ENCODE assay signal across 18 cellular contexts in the genomic region with DNA sequence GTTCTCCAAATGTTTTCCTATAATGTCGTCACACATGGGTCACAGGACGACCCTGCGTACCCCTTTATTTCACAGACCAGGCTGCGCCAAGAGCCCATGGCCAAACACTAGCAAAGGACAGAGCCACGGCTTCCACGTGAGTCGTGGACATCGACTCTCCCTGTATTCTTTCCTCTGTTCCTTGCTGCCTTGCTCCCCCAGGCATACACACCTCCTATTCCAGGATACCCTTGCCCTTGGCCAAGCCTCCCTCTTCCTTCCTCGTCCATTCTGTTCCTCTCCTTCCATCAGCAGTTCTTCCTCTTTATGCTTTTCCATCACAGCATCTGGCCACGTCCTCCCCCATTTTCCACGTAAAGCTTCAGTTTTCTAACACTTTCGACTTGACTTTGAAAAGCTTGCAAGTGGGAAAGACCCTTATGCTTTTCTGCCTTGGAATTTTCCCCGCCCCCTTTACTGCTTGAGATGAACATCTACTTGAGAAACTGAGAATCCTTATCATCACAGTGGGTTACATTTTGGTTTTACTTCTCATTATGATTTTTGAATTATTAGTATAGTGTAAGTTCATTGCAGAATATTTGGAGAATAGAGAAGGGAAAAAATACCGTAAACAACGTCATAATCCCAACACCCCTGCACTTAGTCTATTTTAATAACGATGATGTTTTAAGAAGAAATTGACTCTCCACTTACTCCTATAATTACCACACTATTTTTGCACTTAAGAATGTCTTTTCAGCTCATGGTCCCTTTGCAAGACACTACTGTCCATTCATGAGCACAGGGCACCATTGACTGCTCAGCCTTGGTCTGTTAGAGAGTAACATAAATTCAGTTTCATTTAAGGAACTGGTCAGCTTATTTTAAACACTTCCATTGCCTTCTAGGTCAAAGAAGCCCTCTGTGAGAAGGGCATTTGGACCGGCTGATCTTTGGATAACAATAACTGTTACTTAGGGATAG. TPM values are rescaled to one million over a fixed set of nuclear protein-coding genes. Genes with fewer than 3 reads are reported as not detected.
DNase-seq lines count a peak whose midpoint lies in the region; ATAC-seq, FAIRE-seq and TF ChIP-seq lines count a peak whose summit lies in the region.
"Had no signal": no experiment of that assay in that cellular context is flagged by ENCODE, and none has a peak within 500 bp of the region (broad histone marks: within the 10 kb centered on the region; RNA-seq: fewer than 3 reads in every experiment).

No MANE protein-coding gene starts in this region.

- H3F3A ChIP-seq in GM23338 (replicated peaks; ENCODE audit: low read depth), result no peaks in the 10 kb centered on the region

- TF ChIP-seq RAD21 in GM12878 (IDR thresholded peaks at IDR 0.05; ENCODE audit: insufficient read depth, low read depth, low read length), result no peak

- 55% methylated on average over 17 of the region's 17 CpGs for WGBS in GM12878 (ENCODE audit: insufficient coverage, insufficient replicate concordance, low lambda C conversion rate, missing lambda C conversion rate)

- FAIRE-seq in GM12878 (lab: Jason Lieb, UNC) (no peak), urothelium cell line (lab: Jason Lieb, UNC) (peak; percentile 56)
- FAIRE-seq: bronchial epithelial cell, TTC549 had no signal

- H4K20me1 ChIP-seq in GM23338 (replicated peaks; ENCODE audit: insufficient read depth), result no peaks in the 10 kb centered on the region
- H4K20me1 ChIP-seq in GM12878 (ENCODE audit: control insufficient read depth, insufficient read depth), result no peaks in the 10 kb centered on the region

- H3K4me1 ChIP-seq in GM23338 (ENCODE audit: insufficient read depth) (no peaks in the 10 kb centered on the region), GM12878 (ENCODE audit: control insufficient read depth, insufficient read depth, low read length) (peaks cover 41% of the 10 kb centered on the region)
- H3K4me1 ChIP-seq: BE2C, parathyroid adenoma had no signal

- H3K36me3 Mint-ChIP-seq in natural killer cell treated with Interleukin-12 subunit alpha and Interleukin-12 subunit beta and Interleukin-15 and Interleukin-18, amount 100 ng/mL, for 72 hours, result no peaks in the 10 kb centered on the region
- no peaks in the 10 kb centered on the region for H3K36me3 Mint-ChIP-seq in natural killer cell
- H3K36me3 Mint-ChIP-seq in GM23338 (ENCODE audit: low read depth), result no peaks in the 10 kb centered on the region

- in situ Hi-C loops in GM12878 (cut with MboI), result no loop called here

- peak overlapping the region; percentile 38 to 75 for H3K27ac Mint-ChIP-seq in natural killer cell treated with Interleukin-12 subunit alpha and Interleukin-12 subunit beta and Interleukin-15 and Interleukin-18, amount 100 ng/mL, for 72 hours
- peak overlapping the region in 1 of 2 donors; percentile 18 for H3K27ac Mint-ChIP-seq in natural killer cell
- no peak overlapping the region for H3K27ac Mint-ChIP-seq in GM23338

- H3K79me2 ChIP-seq in GM23338 (replicated peaks; ENCODE audit: insufficient read depth) (no peaks in the 10 kb centered on the region), GM12878 (ENCODE audit: control insufficient read depth, insufficient read depth, low read length) (no peaks in the 10 kb centered on the region; the same call in 1 of the 2 replicates)
- H3K79me2 ChIP-seq: parathyroid adenoma had no signal

- intact Hi-C loops in natural killer cell (cut with micrococcal nuclease), result no loop called here
- intact Hi-C loops in GM12878 (cut with micrococcal nuclease; ENCODE audit: unreplicated experiment), result no loop called here

- H2AFZ ChIP-seq in GM23338 (peak overlapping the region; percentile 81; the same call in 1 of the 2 replicates), GM12878 (ENCODE audit: control insufficient read depth, low read depth, low read length) (peak overlapping the region; percentile 61)
- H2AFZ ChIP-seq: parathyroid adenoma had no signal

- H3K9me3 Mint-ChIP-seq in natural killer cell treated with Interleukin-12 subunit alpha and Interleukin-12 subunit beta and Interleukin-15 and Interleukin-18, amount 100 ng/mL, for 72 hours, result no peaks in the 10 kb centered on the region
- no peaks in the 10 kb centered on the region for H3K9me3 Mint-ChIP-seq in natural killer cell
- H3K9me3 Mint-ChIP-seq in GM23338, result no peaks in the 10 kb centered on the region; the same call in 2 of the 3 replicates

- ATAC-seq in natural killer cell treated with Interleukin-12 subunit alpha and Interleukin-12 subunit beta and Interleukin-15 and Interleukin-18, amount 100 ng/mL, for 72 hours, result no peak
- ATAC-seq in natural killer cell, result no peak
- no peak for ATAC-seq in GM23338
- peak; percentile 2; the same call in 1 of the 3 replicates for ATAC-seq in GM12878
- no peak for ATAC-seq in HG02840 (IDR thresholded peaks at IDR 0.05; ENCODE audit: low FRiP score, unreplicated experiment)
- ATAC-seq: left ventricle myocardium superior had no signal

- no peak overlapping the region for H3K27ac ChIP-seq in GM23338 (ENCODE audit: low read depth)
- peak overlapping the region; percentile 81 for H3K27ac ChIP-seq in GM12878 (ENCODE audit: control insufficient read depth, insufficient read depth)
- H3K27ac ChIP-seq: dorsolateral prefrontal cortex, HL-60, parathyroid adenoma, thoracic aorta had no signal

- no peak overlapping the region for H3K4me2 ChIP-seq in GM23338
- peak overlapping the region; percentile 87 for H3K4me2 ChIP-seq in GM12878 (ENCODE audit: control insufficient read depth, insufficient read depth)

- peak overlapping the region; percentile 70 for H3K4me3 Mint-ChIP-seq in natural killer cell treated with Interleukin-12 subunit alpha and Interleukin-12 subunit beta and Interleukin-15 and Interleukin-18, amount 100 ng/mL, for 72 hours
- H3K4me3 Mint-ChIP-seq in natural killer cell, result no peak overlapping the region
- no peak overlapping the region for H3K4me3 Mint-ChIP-seq in GM23338

- peak in 1 of 2 experiments; percentile 29; a peak in 1 of 4 replicates for TF ChIP-seq EP300 in GM12878 (IDR thresholded peaks at IDR 0.05; ENCODE audit: borderline replicate concordance in 1 of 2, control insufficient read depth in 1 of 2, low read depth in 2 of 2, low read length in 2 of 2)

- TF ChIP-seq POLR2A in GM12878 (IDR thresholded peaks at IDR 0.05; ENCODE audit: low read depth, low read length), result no peak

- BruUV-seq in GM12878 (replicated peaks; lab: Mats Ljungman, UMichigan), result TSS peak; percentile 53

- peak overlapping the region; percentile 58; the same call in 1 of the 2 replicates for H3K9ac ChIP-seq in GM12878 (ENCODE audit: control insufficient read depth, insufficient read depth, low read length)
- H3K9ac ChIP-seq: parathyroid adenoma had no signal

- no peaks in the 10 kb centered on the region for H3K9me3 ChIP-seq in GM12878 (replicated peaks; ENCODE audit: control insufficient read depth, insufficient read depth, low read length)
- H3K9me3 ChIP-seq: BE2C, thoracic aorta had no signal

- no peaks in the 10 kb centered on the region for H3K27me3 Mint-ChIP-seq in natural killer cell treated with Interleukin-12 subunit alpha and Interleukin-12 subunit beta and Interleukin-15 and Interleukin-18, amount 100 ng/mL, for 72 hours
- H3K27me3 Mint-ChIP-seq in natural killer cell (ENCODE audit: low read depth in 2 of 2) (no peaks in the 10 kb centered on the region), GM23338 (ENCODE audit: insufficient read depth, low read depth, poor library complexity) (peaks cover 4% of the 10 kb centered on the region)

- no peak for DNase-seq in natural killer cell treated with Interleukin-12 subunit alpha and Interleukin-12 subunit beta and Interleukin-15 and Interleukin-18, amount 100 ng/mL, for 72 hours (ENCODE audit: low spot score)
- no peak for DNase-seq in natural killer cell
- no peak for DNase-seq in GM23338 (ENCODE audit: low spot score)
- peak; percentile 51 for DNase-seq in GM12878 (ENCODE audit: low read depth, low spot score)
- DNase-seq in urothelium cell line (ENCODE audit: low spot score), result no peak
- DNase-seq in NCI-H2029 (lab: John Stamatoyannopoulos, UW), result no peak
- DNase-seq: BE2C, dorsolateral prefrontal cortex, HCEC 1CT, head of caudate nucleus, left ventricle myocardium superior, NCI-H526 had no signal

- H3K27me3 ChIP-seq in GM23338 (ENCODE audit: insufficient read depth) (no peaks in the 10 kb centered on the region), GM12878 (replicated peaks in 1 of 2; ENCODE audit: control insufficient read depth in 2 of 2, insufficient read depth in 2 of 2, low read length in 1 of 2) (no peaks in the 10 kb centered on the region)
- H3K27me3 ChIP-seq: BE2C, dorsolateral prefrontal cortex had no signal

- H3K4me3 ChIP-seq in GM23338, result no peak overlapping the region
- H3K4me3 ChIP-seq in GM12878, result no peak overlapping the region
- H3K4me3 ChIP-seq: dorsolateral prefrontal cortex, thoracic aorta had no signal

- POLR2A ChIA-PET in GM12878 (lab: Charles Lee), result interaction anchor here (0.5 to 9.5 kb wide), 9 partner anchors 11 to 135 kb away, joined by 3 to 118 read pairs (median 4); a partner anchor contains a TSS

- RAD21 ChIA-PET in GM12878 (lab: Charles Lee; ENCODE audit: unreplicated experiment), result interaction anchor here (0.7 to 15.9 kb wide), 11 partner anchors 12 to 145 kb away, joined by 3 to 396 read pairs (median 4); a partner anchor contains a TSS

- SMC1A ChIA-PET in GM12878 (lab: Charles Lee; ENCODE audit: uncharacterized antibody, unreplicated experiment), result interaction anchor here (0.5 to 9.9 kb wide), 17 partner anchors 6 to 302 kb away, joined by 3 to 194 read pairs (median 4); a partner anchor contains a TSS

- TF ChIP-seq CTCF in natural killer cell (IDR thresholded peaks at IDR 0.05) (no peak), GM23338 (conservative IDR thresholded peaks at IDR 0.05; ENCODE audit: low read depth in 2 of 2) (no peak), GM12878 (IDR thresholded peaks at IDR 0.05 in 2 of 3, conservative IDR thresholded peaks at IDR 0.05 in 1 of 3; ENCODE audit: control insufficient read depth in 2 of 3, extremely low read depth in 1 of 3, insufficient read depth in 1 of 3, low read depth in 3 of 3, low read length in 3 of 3) (no peak)

- H3K4me1 Mint-ChIP-seq in natural killer cell treated with Interleukin-12 subunit alpha and Interleukin-12 subunit beta and Interleukin-15 and Interleukin-18, amount 100 ng/mL, for 72 hours (ENCODE audit: low read depth in 2 of 2), result peaks cover 28 to 43% of the 10 kb centered on the region in 2 donors
- peaks cover 11 to 16% of the 10 kb centered on the region in 2 donors for H3K4me1 Mint-ChIP-seq in natural killer cell
- no peaks in the 10 kb centered on the region for H3K4me1 Mint-ChIP-seq in GM23338

- H3K36me3 ChIP-seq in GM23338 (ENCODE audit: insufficient read depth) (no peaks in the 10 kb centered on the region), GM12878 (ENCODE audit: control insufficient read depth in 2 of 2, insufficient read depth in 2 of 2, low read length in 1 of 2) (no peaks in the 10 kb centered on the region)
- H3K36me3 ChIP-seq: BE2C, thoracic aorta had no signal

- H3K9me2 ChIP-seq in GM23338 (ENCODE audit: insufficient read depth), result no peaks in the 10 kb centered on the region

- CTCF ChIA-PET in GM12878 (lab: Yijun Ruan, JAX), result interaction anchor here (0.9 to 9.5 kb wide), 4 partner anchors 11 to 70 kb away, joined by 3 to 123 read pairs (median 14); a partner anchor contains a TSS

RNA-seq across cellular contexts. Expression of a gene that starts 15.8 kb away (rescaled TPM):
- 10 to 100 TPM in 1 of 2 donors, 1 to 10 TPM in 1; 8.6 to 15.3 TPM for total RNA-seq in natural killer cell treated with Interleukin-12 subunit alpha and Interleukin-12 subunit beta and Interleukin-15 and Interleukin-18, amount 100 ng/mL, for 72 hours
- 1 to 10 TPM; 3.1 to 6.6 (median 4.9) TPM for total RNA-seq in natural killer cell
- total RNA-seq in GM23338 (2014; rRNA removed; shearing (Covaris generic)), result 0.94 and 2.1 TPM in 2 replicates
- 1.2 and 2.6 TPM in 2 replicates for polyA plus RNA-seq in GM23338 (2016; fragmentation: Nextera tagmentation; extraction: Ambion mirVana)
- 1.5 and 1.8 TPM in 2 replicates for total RNA-seq in GM12878 (2013; cell fraction: nucleolus; rRNA removed)
- total RNA-seq in GM12878 (2014; rRNA removed), result 15.6 and 19.1 TPM in 2 replicates
- 12.0 and 14.0 TPM in 2 replicates for total RNA-seq in GM12878 (2014; rRNA removed; fragmentation: Illumina TruSeq; extraction: Trizol)
- 13.5 and 14.8 TPM in 2 replicates for total RNA-seq in GM12878 (2021)
- polyA plus RNA-seq in GM12878 (2011; ENCODE audit: low read depth), result 11.9 TPM
- polyA plus RNA-seq in GM12878 (2011; rRNA removed), result 4.8 and 8.9 TPM in 2 replicates
- polyA plus RNA-seq in GM12878 (2011; cell fraction: cytosol; rRNA removed), result 18.9 and 23.4 TPM in 2 replicates
- 6.9 and 10.1 TPM in 2 replicates for polyA plus RNA-seq in GM12878 (2011; cell fraction: nucleus; rRNA removed)
- 11.3 and 16.1 TPM in 2 replicates for polyA plus RNA-seq in GM12878 (2012)
- polyA plus RNA-seq in GM12878 (2014; fragmentation: Illumina TruSeq; extraction: Trizol), result 10.2 and 19.7 TPM in 2 replicates
- 10 to 100 TPM; 36.6 to 51.6 TPM for polyA plus RNA-seq in GM12878 (2014; fragmentation: Nextera tagmentation; extraction: Ambion mirVana)
- polyA plus RNA-seq in GM12878 (2014; rRNA removed), result 18.5 and 22.9 TPM in 2 replicates
- polyA plus RNA-seq in GM12878 (2016; fragmentation: Nextera tagmentation; extraction: Ambion mirVana), result 10 to 100 TPM; 22.9 to 24.2 TPM
- 13.2 and 19.5 TPM in 2 replicates for polyA minus RNA-seq in GM12878 (2011; rRNA and poly(A)+ RNA removed)
- polyA minus RNA-seq in GM12878 (2011; cell fraction: cytosol; rRNA and poly(A)+ RNA removed), result 5.4 TPM in 1 of 2 replicates, not detected in the other
- polyA minus RNA-seq in GM12878 (2011; cell fraction: nucleus; rRNA and poly(A)+ RNA removed), result 1.1 and 1.6 TPM in 2 replicates
